Comparison of ENCODE assay signal across 9 cellular contexts in genomic region chr2:219541611-219542180, GRCh38. TPM values are rescaled to one million over a fixed set of nuclear protein-coding genes. Genes with fewer than 3 reads are reported as not detected.
A peak's percentile ranks its signal among the peaks of the same experiment; 100 is the strongest.
DNase-seq lines count a peak whose midpoint lies in the region; ATAC-seq and TF ChIP-seq lines count a peak whose summit lies in the region.
"Had no signal": no experiment of that assay in that cellular context is flagged by ENCODE, and none has a peak within 500 bp of the region (broad histone marks: within the 10 kb centered on the region; RNA-seq: fewer than 3 reads in every experiment).

No MANE protein-coding gene starts in this region.

- H3K27ac ChIP-seq in GM23248 (no peak overlapping the region), RWPE2 (ENCODE audit: poor library complexity, severe bottlenecking) (peak overlapping the region; percentile 79), upper lobe of right lung (peak overlapping the region; percentile 11)

- no peak overlapping the region for H3K9ac ChIP-seq in GM23248

- TF ChIP-seq CTCF in RWPE2 (IDR thresholded peaks at IDR 0.05; ENCODE audit: poor library complexity, severe bottlenecking) (peak; percentile 98), upper lobe of right lung (IDR thresholded peaks at IDR 0.05) (peak; percentile 86)

- in situ Hi-C loops in GM23248 (cut with MboI): no loop called here

- H3F3A ChIP-seq in GM23248 (ENCODE audit: insufficient read depth): peaks cover 9% of the 10 kb centered on the region

- no peaks in the 10 kb centered on the region for H3K9me2 ChIP-seq in GM23248 (ENCODE audit: insufficient read depth)

- peaks cover 35% of the 10 kb centered on the region for H3K79me2 ChIP-seq in GM23248 (ENCODE audit: insufficient read depth)

- H2AFZ ChIP-seq in GM23248: no peak overlapping the region

- H3K4me3 ChIP-seq in GM23248 (0 out of 2 replicates have a peak overlapping the region, but pooled peaks have one; percentile 80), RWPE2 (ENCODE audit: severe bottlenecking) (peak overlapping the region; percentile 80), upper lobe of right lung (peak overlapping the region; percentile 70)

- H3K4me1 ChIP-seq in GM23248 (ENCODE audit: insufficient read depth) (no peaks in the 10 kb centered on the region), RWPE2 (ENCODE audit: insufficient read depth, poor library complexity, severe bottlenecking) (peaks cover 9% of the 10 kb centered on the region), upper lobe of right lung (peaks cover 24% of the 10 kb centered on the region)

- ATAC-seq in RWPE2 (ENCODE audit: low read depth) (peak; percentile 37), upper lobe of right lung (peak; percentile 66)

- no peaks in the 10 kb centered on the region for H4K20me1 ChIP-seq in GM23248 (ENCODE audit: insufficient read depth)

- DNase-seq in EH (ENCODE audit: low read depth) (peak; percentile 56), GM23248 (peak; percentile 37), Kasumi-1 (lab: John Stamatoyannopoulos, UW) (peak; percentile 13 to 30), RWPE2 (ENCODE audit: low spot score) (peak; percentile 89), globus pallidus (ENCODE audit: low spot score) (peak; percentile 56), posterior cingulate gyrus (peak; percentile 59 to 96 (median 80)), upper lobe of right lung (peak; percentile 94)
- DNase-seq in activated gamma-delta T cell treated with anti-CD3 and anti-CD28 coated beads, Interleukin-2, amount 50 U/mL, for 16 hours (ENCODE audit: low read depth): peak; percentile 74

- H3K27me3 ChIP-seq in GM23248 (replicated peaks; ENCODE audit: insufficient read depth): no peaks in the 10 kb centered on the region
- H3K27me3 ChIP-seq in RWPE2 (ENCODE audit: insufficient read depth, poor library complexity, severe bottlenecking): no peaks in the 10 kb centered on the region
- H3K27me3 ChIP-seq in upper lobe of right lung: no peaks in the 10 kb centered on the region

- H3K36me3 ChIP-seq in GM23248 (ENCODE audit: low read depth) (peaks cover 11% of the 10 kb centered on the region; the same call in 1 of the 2 replicates), RWPE2 (ENCODE audit: low read depth) (peaks cover 27% of the 10 kb centered on the region), upper lobe of right lung (peaks cover 22% of the 10 kb centered on the region)

- 67 to 72% methylated on average over 30 to 47 of the region's 48 CpGs for WGBS in GM23248 (ENCODE audit: low coverage in 1 of 2, low lambda C conversion rate in 2 of 2, missing lambda C conversion rate in 2 of 2), 2 experiments

- intact Hi-C loops in posterior cingulate gyrus (cut with DNase I): loop anchor here (1.0 to 5.0 kb wide), 3 partner anchors 101 to 154 kb away; partner anchors contain the start of gene DNPEP
- intact Hi-C loops in upper lobe of right lung (cut with DNase I): no loop called here

- no peaks in the 10 kb centered on the region for H3K9me3 ChIP-seq in GM23248 (ENCODE audit: low read depth)
- H3K9me3 ChIP-seq in RWPE2 (ENCODE audit: severe bottlenecking): no peaks in the 10 kb centered on the region
- no peaks in the 10 kb centered on the region for H3K9me3 ChIP-seq in upper lobe of right lung

- peak overlapping the region; percentile 85 for H3K4me2 ChIP-seq in GM23248 (ENCODE audit: unreplicated experiment)

RNA-seq across cellular contexts. Expression of gene CHPF, which starts 1.9 kb away (rescaled TPM):
- 526 and 533 TPM in 2 replicates for total RNA-seq in GM23248 (2014; rRNA removed; shearing (Covaris generic))
- 174 and 179 TPM in 2 replicates for polyA plus RNA-seq in GM23248 (2016; fragmentation: Nextera tagmentation; extraction: Ambion mirVana)
- 45.3 TPM for total RNA-seq in upper lobe of right lung

RNA-seq across cellular contexts. Expression of gene TMEM198, which starts 2.1 kb away (rescaled TPM):
- total RNA-seq in GM23248 (2014; rRNA removed; shearing (Covaris generic)): 5.8 and 6.2 TPM in 2 replicates
- polyA plus RNA-seq in GM23248 (2016; fragmentation: Nextera tagmentation; extraction: Ambion mirVana): 1.7 and 2.2 TPM in 2 replicates
- 2.9 TPM for total RNA-seq in upper lobe of right lung
- total RNA-seq: pulmonary artery endothelial cell had no signal

RNA-seq across cellular contexts. Expression of gene ASIC4, which starts 27.4 kb away (rescaled TPM):
- 0.13 and 0.43 TPM in 2 replicates for total RNA-seq in GM23248 (2014; rRNA removed; shearing (Covaris generic))
- not detected in 2 replicates for polyA plus RNA-seq in GM23248 (2016; fragmentation: Nextera tagmentation; extraction: Ambion mirVana)
- total RNA-seq in upper lobe of right lung: 0.55 TPM
- total RNA-seq: pulmonary artery endothelial cell had no signal

RNA-seq across cellular contexts. Expression of gene OBSL1, which starts 29.6 kb away (rescaled TPM):
- total RNA-seq in GM23248 (2014; rRNA removed; shearing (Covaris generic)): 68.7 and 84.9 TPM in 2 replicates
- polyA plus RNA-seq in GM23248 (2016; fragmentation: Nextera tagmentation; extraction: Ambion mirVana): 12.8 and 13.8 TPM in 2 replicates
- total RNA-seq in upper lobe of right lung: 72.8 TPM

RNA-seq across cellular contexts. Expression of gene INHA, which starts 30.4 kb away (rescaled TPM):
- 0.11 TPM in 1 of 2 replicates, not detected in the other for total RNA-seq in GM23248 (2014; rRNA removed; shearing (Covaris generic))
- 0.19 and 0.36 TPM in 2 replicates for polyA plus RNA-seq in GM23248 (2016; fragmentation: Nextera tagmentation; extraction: Ambion mirVana)
- 0.43 TPM for total RNA-seq in upper lobe of right lung
- total RNA-seq: pulmonary artery endothelial cell had no signal

Comparison
In these comparisons a context has a peak if more than half of its experiments do, and no peak if none do; other contexts are left out.
1. DNase-seq: peak in every context shown above with its lines; median percentile 94 in upper lobe of right lung; 89 in RWPE2; 80 in posterior cingulate gyrus; 74 in activated gamma-delta T cell treated with anti-CD3 and anti-CD28 coated beads, Interleukin-2, amount 50 U/mL, for 16 hours; 56 in EH; 56 in globus pallidus; 37 in GM23248; 22 in Kasumi-1.
2. RNA of gene CHPF, which starts 1.9 kb away (total RNA-seq): 526 to 533 TPM in GM23248; 45.3 TPM in upper lobe of right lung (single experiment); every median in the first group is over 10 times any median in the second.
3. Peak in every context shown above with its lines, with median percentiles within 50 percentile points of each other: H3K4me3 ChIP-seq.